ENCODE assay signal across 8 cellular contexts in the genomic region with DNA sequence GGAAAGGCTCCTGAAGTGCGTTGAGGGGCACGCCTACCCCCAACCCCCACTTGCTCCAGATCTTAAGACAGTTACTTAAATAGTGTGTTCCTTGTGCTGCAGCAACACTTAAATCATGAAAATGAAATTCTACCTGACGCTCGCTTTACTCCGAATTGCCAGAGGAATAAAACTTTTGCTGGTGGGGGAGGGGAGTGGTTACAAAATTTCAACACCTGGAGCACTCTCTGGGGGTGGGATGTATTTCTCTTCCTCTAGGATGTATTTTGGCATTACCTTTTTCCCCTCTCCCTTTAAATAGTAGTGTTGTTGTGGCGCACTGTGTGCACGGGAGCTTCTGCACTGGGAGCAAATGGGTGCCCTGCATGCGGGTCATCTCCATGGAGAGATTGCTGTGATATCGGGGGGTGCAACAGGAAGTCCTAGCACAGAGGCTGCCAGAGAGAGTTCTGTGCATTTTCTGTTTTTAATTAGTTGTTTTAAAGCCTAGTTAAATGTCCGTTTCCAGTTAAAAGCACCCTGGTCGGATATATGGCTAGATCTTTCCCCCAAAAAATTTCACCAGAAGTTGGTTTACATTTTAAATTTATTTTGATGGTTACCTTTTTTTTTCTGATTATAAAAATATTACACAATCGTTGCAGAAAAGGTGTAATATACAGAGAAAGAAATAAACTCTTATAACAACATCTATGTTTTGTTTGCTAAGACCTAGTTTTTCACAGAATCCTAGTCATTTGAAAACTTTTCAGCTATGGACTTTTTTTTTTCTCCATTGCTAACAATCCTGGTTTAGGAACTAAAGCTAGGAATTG.
A peak's percentile ranks its signal among the peaks of the same experiment; 100 is the strongest.
DNase-seq lines count a peak whose midpoint lies in the region; ATAC-seq and TF ChIP-seq lines count a peak whose summit lies in the region.

No MANE protein-coding gene starts in this region.

- no peak for DNase-seq in CD4-positive, alpha-beta T cell
- DNase-seq in IMR-90 (peak; percentile 24), cerebellum (ENCODE audit: low spot score) (peak; percentile 28), NCI-H128 (lab: John Stamatoyannopoulos, UW; ENCODE audit: unreplicated experiment) (no peak), SHP77 treated with DMSO at 0.1 percent for 48 hours (lab: John Stamatoyannopoulos, UW) (no peak), NCI-H226 (no peak)

- H3K23ac ChIP-seq in IMR-90 (ENCODE audit: low read depth, low read length): peak overlapping the region; percentile 87

- peak overlapping the region; percentile 96 for H3K14ac ChIP-seq in IMR-90 (replicated peaks; ENCODE audit: low read depth, low read length)

- peaks cover 12% of the 10 kb centered on the region for H3K4me1 ChIP-seq in IMR-90 (ENCODE audit: control insufficient read depth, insufficient read depth, low read length)
- peaks cover 45% of the 10 kb centered on the region for H3K4me1 ChIP-seq in mucosa of stomach (ENCODE audit: control insufficient read depth, insufficient read depth, low read length)

- peak overlapping the region; percentile 92 for H3K18ac ChIP-seq in IMR-90 (ENCODE audit: low read depth, low read length)

- POLR2A ChIA-PET in CD4-positive, alpha-beta T cell (lab: Charles Lee): interaction anchor here (0.6 kb wide), 1 partner anchor 1037 kb away, joined by 3 read pairs; no protein-coding TSS in a partner anchor
- POLR2A ChIA-PET in IMR-90 (lab: Charles Lee; ENCODE audit: unreplicated experiment): no interaction called here

- peak overlapping the region; percentile 70 for H2AFZ ChIP-seq in IMR-90 (replicated peaks; ENCODE audit: low read length, poor library complexity)

- peak overlapping the region; percentile 59 for H2BK20ac ChIP-seq in IMR-90 (ENCODE audit: low read depth, low read length)

- H3K9me1 ChIP-seq in IMR-90 (ENCODE audit: insufficient read depth, low read length): peaks cover 9% of the 10 kb centered on the region

- H3K4me3 ChIP-seq in IMR-90 (ENCODE audit: insufficient read depth, low read depth, low read length): peak overlapping the region; percentile 97
- peak overlapping the region; percentile 79 for H3K4me3 ChIP-seq in mucosa of stomach (ENCODE audit: low read length)

- peak overlapping the region; percentile 66 for H4K5ac ChIP-seq in IMR-90 (ENCODE audit: low read depth, low read length)

- no peak overlapping the region; the same call in 2 of the 3 replicates for H2BK15ac ChIP-seq in IMR-90 (ENCODE audit: low read depth, low read length)

- H3K36me3 Mint-ChIP-seq in CD4-positive, alpha-beta T cell (ENCODE audit: low read depth): no peaks in the 10 kb centered on the region

- peak overlapping the region; percentile 87 for H3K4me2 ChIP-seq in IMR-90 (ENCODE audit: low read depth, low read length)

- H3K4ac ChIP-seq in IMR-90 (ENCODE audit: low read depth, low read length): peak overlapping the region; percentile 97

- no TSS peak for BruUV-seq in IMR-90 (replicated peaks; lab: Mats Ljungman, UMichigan)

- H3K9ac ChIP-seq in IMR-90 (ENCODE audit: low read depth, low read length): peak overlapping the region; percentile 99
- peak overlapping the region; percentile 96 for H3K9ac ChIP-seq in mucosa of stomach (ENCODE audit: low read length)

- CTCF ChIA-PET in CD4-positive, alpha-beta T cell (lab: Charles Lee): no interaction called here
- CTCF ChIA-PET in IMR-90 (lab: Yijun Ruan, JAX): interaction anchor here (1.0 kb wide), 1 partner anchor 54 kb away, joined by 4 read pairs; no protein-coding TSS in a partner anchor

- H4K91ac ChIP-seq in IMR-90 (ENCODE audit: insufficient read depth, low read depth, low read length): peak overlapping the region; percentile 78

- H3K9me3 ChIP-seq in CD4-positive, alpha-beta T cell (ENCODE audit: control insufficient read depth, low read length): no peaks in the 10 kb centered on the region
- no peaks in the 10 kb centered on the region for H3K9me3 ChIP-seq in IMR-90 (ENCODE audit: control insufficient read depth, insufficient read depth, low read length)
- no peaks in the 10 kb centered on the region for H3K9me3 ChIP-seq in mucosa of stomach (ENCODE audit: control insufficient read depth, low read length)

- TF ChIP-seq CTCF in CD4-positive, alpha-beta T cell (IDR thresholded peaks at IDR 0.05): no peak
- TF ChIP-seq CTCF in IMR-90 (conservative IDR thresholded peaks at IDR 0.05; ENCODE audit: low read depth, low read length): no peak

- no peak overlapping the region for H3K27ac Mint-ChIP-seq in CD4-positive, alpha-beta T cell

- H3K27ac ChIP-seq in CD4-positive, alpha-beta T cell (ENCODE audit: low read depth, low read length): no peak overlapping the region
- H3K27ac ChIP-seq in IMR-90 (ENCODE audit: insufficient read depth, low read length): peak overlapping the region; percentile 99

- peaks cover 27 to 44% of the 10 kb centered on the region in 2 experiments; a peak in 3 of 4 replicates for H3K79me1 ChIP-seq in IMR-90 (ENCODE audit: low read depth in 1 of 2, low read length in 2 of 2)

- peaks cover 62% of the 10 kb centered on the region for H3K27me3 ChIP-seq in CD4-positive, alpha-beta T cell (ENCODE audit: control insufficient read depth, insufficient read depth, low read length)
- no peaks in the 10 kb centered on the region for H3K27me3 ChIP-seq in IMR-90 (ENCODE audit: control insufficient read depth, insufficient read depth, low read length)
- H3K27me3 ChIP-seq in mucosa of stomach (ENCODE audit: control insufficient read depth, insufficient read depth, low read length): no peaks in the 10 kb centered on the region

- peak overlapping the region; percentile 95 for H2BK120ac ChIP-seq in IMR-90 (ENCODE audit: low read depth, low read length)

- peak overlapping the region; percentile 22 for H3K56ac ChIP-seq in IMR-90 (ENCODE audit: extremely low read depth, insufficient read depth, low read length)

- no peak for TF ChIP-seq RAD21 in IMR-90 (IDR thresholded peaks at IDR 0.05; ENCODE audit: low read length)

- whole genome bisulfite sequencing in IMR-90 (ENCODE audit: extremely low coverage in 2 of 2, insufficient read length in 1 of 2), 2 experiments: no CpG with 5 or more reads among the region's 12 CpGs

- dilution Hi-C loops in IMR-90 (cut with HindIII; ENCODE audit: low sequenced_read_pairs, unreplicated experiment): no loop called here

- intact Hi-C loops in CD4-positive, alpha-beta T cell (cut with DNase I, micrococcal nuclease): no loop called here
- intact Hi-C loops in IMR-90 (cut with micrococcal nuclease): loop anchor here (5.0 kb wide), 2 partner anchors 47 to 257 kb away; a partner anchor contains a TSS

- in situ Hi-C loops in IMR-90 (cut with MboI; ENCODE audit: low sequenced_read_pairs): no loop called here

- peak overlapping the region; percentile 65; the same call in 1 of the 2 replicates for H2AK5ac ChIP-seq in IMR-90 (ENCODE audit: low read depth, low read length)

- ATAC-seq in CD4-positive, alpha-beta T cell (ENCODE audit: poor library complexity): no peak
- ATAC-seq in IMR-90 (ENCODE audit: low read depth): no peak; the same call in 1 of the 2 replicates
- ATAC-seq in HG02981 (IDR thresholded peaks at IDR 0.05; ENCODE audit: unreplicated experiment): no peak

- peak overlapping the region; percentile 94 for H2BK5ac ChIP-seq in IMR-90 (ENCODE audit: low read depth, low read length, poor library complexity, severe bottlenecking)

- no peaks in the 10 kb centered on the region for H3K9me3 Mint-ChIP-seq in CD4-positive, alpha-beta T cell

- H3K27me3 Mint-ChIP-seq in CD4-positive, alpha-beta T cell: peaks cover 76% of the 10 kb centered on the region

- H2AK9ac ChIP-seq in IMR-90 (replicated peaks; ENCODE audit: low read depth, low read length, poor library complexity): peak overlapping the region; percentile 21

- H3K36me3 ChIP-seq in IMR-90 (ENCODE audit: control insufficient read depth, insufficient read depth, low read length): no peaks in the 10 kb centered on the region
- no peaks in the 10 kb centered on the region for H3K36me3 ChIP-seq in mucosa of stomach (ENCODE audit: control insufficient read depth, insufficient read depth, low read length)

- TF ChIP-seq POLR2A in IMR-90 (IDR thresholded peaks at IDR 0.05; ENCODE audit: low read depth, low read length): no peak

- H4K8ac ChIP-seq in IMR-90 (ENCODE audit: low read depth in 2 of 2, low read length in 2 of 2): peak overlapping the region; percentile 28 to 72; a peak in 2 of 4 replicates

- H3K4me3 Mint-ChIP-seq in CD4-positive, alpha-beta T cell: peak overlapping the region; percentile 77

- peaks cover 19% of the 10 kb centered on the region for H3K4me1 Mint-ChIP-seq in CD4-positive, alpha-beta T cell (ENCODE audit: low read depth)

- no peaks in the 10 kb centered on the region; the same call in 1 of the 2 replicates for H4K20me1 ChIP-seq in IMR-90 (ENCODE audit: insufficient read depth, low read length)

TF ChIP-seq in IMR-90, 13 proteins besides CTCF, POLR2A, EP300 and RAD21:
- TF ChIP-seq NFE2L2 (IDR thresholded peaks at IDR 0.05; ENCODE audit: low read depth, low read length) (no peak), CEBPB (IDR thresholded peaks at IDR 0.05; ENCODE audit: low read depth, low read length) (peak; percentile 53; the same call in 1 of the 2 replicates)

Comparison
In these comparisons a context has a peak if more than half of its experiments do, and no peak if none do; other contexts are left out.
1. DNase-seq: peak in IMR-90 (single experiment) and cerebellum (single experiment); none in CD4-positive, alpha-beta T cell (0 of 10), NCI-H128 (single experiment), SHP77 treated with DMSO at 0.1 percent for 48 hours (single experiment) and NCI-H226 (single experiment).